ENCODE assay signal across 8 cellular contexts in the genomic region with DNA sequence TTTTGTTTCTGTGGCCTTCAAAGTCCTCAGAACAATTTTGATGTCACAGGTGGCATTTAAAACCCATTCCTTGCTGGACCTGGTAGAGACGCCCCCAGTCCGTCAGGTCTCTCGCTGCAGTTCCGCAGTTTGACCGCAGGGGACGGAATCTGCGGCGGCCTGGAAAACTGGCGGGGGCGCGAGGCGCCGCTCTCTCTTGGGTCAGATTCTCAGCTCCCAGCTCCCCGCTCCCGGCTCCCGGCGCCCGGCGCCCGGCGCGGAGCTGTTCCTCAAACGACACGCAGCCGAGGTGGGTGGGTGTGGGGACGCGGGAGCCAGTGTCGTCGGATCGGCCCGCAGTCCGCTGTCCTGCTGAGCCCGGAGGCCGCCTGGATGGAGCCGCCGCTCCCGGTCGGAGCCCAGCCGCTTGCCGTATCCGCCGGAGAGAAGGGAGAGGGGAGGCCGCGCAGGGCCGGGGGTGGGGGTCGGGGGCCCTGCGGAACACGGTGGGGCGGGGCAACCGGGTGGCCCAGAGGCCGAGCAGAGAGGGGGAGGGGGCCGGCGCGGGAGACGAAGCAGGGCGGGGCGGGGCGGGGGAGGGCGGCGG. TPM values are rescaled to one million over a fixed set of nuclear protein-coding genes. Genes with fewer than 3 reads are reported as not detected.
DNase-seq lines count a peak whose midpoint lies in the region; ATAC-seq and TF ChIP-seq lines count a peak whose summit lies in the region.

A gene (plus strand): TSS at position 192 of the 586 bp plus-strand sequence. CDS start 181 bp downstream, at position 373.

- peaks cover 9% of the 10 kb centered on the region for H3K36me3 Mint-ChIP-seq in nephron (ENCODE audit: low read depth)

- peak within 1 kb of the TSS; percentile 98 for H3K4me2 ChIP-seq in OCI-LY3 (ENCODE audit: low read length)

- peaks cover under 1% of the 10 kb centered on the region for H3K36me3 ChIP-seq in OCI-LY3 (replicated peaks; ENCODE audit: low read depth, low read length)
- H3K36me3 ChIP-seq in thoracic aorta: no peaks in the 10 kb centered on the region

- peak; percentile 96 for ATAC-seq in GM21367 (IDR thresholded peaks at IDR 0.05; ENCODE audit: unreplicated experiment)
- ATAC-seq in thoracic aorta (ENCODE audit: insufficient number of reproducible peaks, low FRiP score, low read depth): no peak

- H2AFZ ChIP-seq in OCI-LY3 (ENCODE audit: low read depth, low read length): peak within 1 kb of the TSS; percentile 74; the same call in 1 of the 2 replicates

- H3K27ac ChIP-seq in OCI-LY3 (ENCODE audit: low read length) (peak within 1 kb of the TSS; percentile 43; the same call in 1 of the 2 replicates), thoracic aorta (peak within 1 kb of the TSS; percentile 65 to 69)

- H3K27ac Mint-ChIP-seq in nephron: peak within 1 kb of the TSS; percentile 32 to 76 (median 74)

- no peaks in the 10 kb centered on the region for H3K9me3 Mint-ChIP-seq in nephron

- peak; percentile 54 for TF ChIP-seq CTCF in OCI-LY3 (IDR thresholded peaks at IDR 0.05; ENCODE audit: low read depth, low read length)
- peak; percentile 85 for TF ChIP-seq CTCF in fibroblast of the aortic adventitia (IDR thresholded peaks at IDR 0.05; ENCODE audit: insufficient read depth, low read length)
- peak; percentile 91 to 93 (median 91) for TF ChIP-seq CTCF in nephron (IDR thresholded peaks at IDR 0.05; ENCODE audit: unreplicated experiment in 3 of 3)
- peak; percentile 76 for TF ChIP-seq CTCF in thoracic aorta (IDR thresholded peaks at IDR 0.05)

- peaks cover 26% of the 10 kb centered on the region for H3K4me1 Mint-ChIP-seq in nephron

- no peaks in the 10 kb centered on the region for H4K20me1 ChIP-seq in OCI-LY3 (ENCODE audit: insufficient read depth, low read length)

- H3K9me3 ChIP-seq in OCI-LY3 (ENCODE audit: insufficient read depth, low read length) (no peaks in the 10 kb centered on the region), thoracic aorta (no peaks in the 10 kb centered on the region)

- H3K4me3 Mint-ChIP-seq in nephron: peak within 1 kb of the TSS; percentile 84 to 85 (median 84)

- no peaks in the 10 kb centered on the region for H3K27me3 Mint-ChIP-seq in nephron (ENCODE audit: low read depth)

- H3K4me1 ChIP-seq in OCI-LY3 (ENCODE audit: low read length) (peaks cover 5% of the 10 kb centered on the region; the same call in 1 of the 2 replicates), thoracic aorta (ENCODE audit: control insufficient read depth in 1 of 2, low read depth in 2 of 2) (no peaks in the 10 kb centered on the region)

- H3K4me3 ChIP-seq in OCI-LY3 (ENCODE audit: low read length): peak within 1 kb of the TSS; percentile 94
- H3K4me3 ChIP-seq in fibroblast of the aortic adventitia (ENCODE audit: low read depth, low read length): peak within 1 kb of the TSS; percentile 71
- peak within 1 kb of the TSS; percentile 78 for H3K4me3 ChIP-seq in thoracic aorta

- H3K9ac ChIP-seq in OCI-LY3 (ENCODE audit: low read length): peak within 1 kb of the TSS; percentile 89

- H3K79me2 ChIP-seq in OCI-LY3 (ENCODE audit: low read length): peaks cover 5% of the 10 kb centered on the region

- no peaks in the 10 kb centered on the region for H3K27me3 ChIP-seq in OCI-LY3 (ENCODE audit: low read depth, low read length)
- H3K27me3 ChIP-seq in thoracic aorta (replicated peaks; ENCODE audit: insufficient read depth): no peaks in the 10 kb centered on the region

- DNase-seq in DMS53 (lab: John Stamatoyannopoulos, UW) (peak; percentile 84), HT1080 (ENCODE audit: low read depth) (peak; percentile 63), activated T-helper 1 cell treated with Interleukin-2 at 50 U/mL for 16 hours (ENCODE audit: low read depth) (peak; percentile 10), fibroblast of the aortic adventitia (ENCODE audit: low read depth) (peak; percentile 57), thoracic aorta (ENCODE audit: low spot score) (no peak)

RNA-seq across cellular contexts. Expression of the gene that starts here (rescaled TPM):
- 12.7 and 14.2 TPM in 2 replicates for total RNA-seq in HT1080 (2014; rRNA removed; shearing (Covaris generic))
- polyA plus RNA-seq in HT1080 (2015; cell fraction: cytosol; rRNA removed): 20.3 and 27.7 TPM in 2 replicates
- polyA plus RNA-seq in HT1080 (2015; cell fraction: nucleus; rRNA removed): 35.7 and 36.0 TPM in 2 replicates
- total RNA-seq in fibroblast of the aortic adventitia (ENCODE audit: low replicate concordance): 11.4 and 24.2 TPM in 2 replicates
- total RNA-seq in thoracic aorta: 10 to 100 TPM; 19.5 to 27.9 TPM
